ENCODE assay signal across 31 cellular contexts in the genomic region with DNA sequence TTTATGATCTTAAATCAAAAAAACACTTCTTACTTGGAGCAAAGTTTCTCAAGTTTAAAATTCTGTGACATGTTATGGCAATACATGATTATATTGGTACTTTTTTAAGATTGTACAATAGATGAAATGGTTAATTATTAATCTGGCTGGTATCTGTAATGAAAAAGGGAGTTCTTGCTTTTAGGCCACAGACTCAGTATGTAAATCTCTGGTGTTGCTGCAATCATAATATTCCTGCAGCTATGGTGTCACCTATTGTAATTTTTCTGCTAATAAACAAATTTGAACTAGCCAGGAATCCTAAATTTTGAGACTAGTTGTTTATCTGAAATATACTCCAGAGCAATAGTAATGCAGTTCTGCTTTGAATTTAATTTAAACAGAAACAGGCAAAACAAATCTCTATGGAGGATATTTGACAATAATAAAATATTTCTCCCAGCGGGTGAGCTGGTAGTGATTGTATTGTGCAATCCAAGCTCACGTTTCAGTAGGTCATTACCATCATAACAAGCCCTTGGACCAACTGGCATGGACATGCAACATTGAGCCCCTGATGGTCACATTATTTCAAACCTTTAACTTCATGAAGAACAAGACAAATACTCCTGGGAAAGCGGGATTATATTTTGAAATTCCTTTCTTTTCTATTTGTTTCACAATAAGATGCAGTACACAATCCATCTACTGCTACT.
DNase-seq lines count a peak whose midpoint lies in the region; ATAC-seq and FAIRE-seq lines count a peak whose summit lies in the region.
"Had no signal": no experiment of that assay in that cellular context is flagged by ENCODE, and none has a peak within 500 bp of the region (broad histone marks: within the 10 kb centered on the region; RNA-seq: fewer than 3 reads in every experiment).

No MANE protein-coding gene starts in this region.

- WGBS in small intestine, 3 donors: 41 to 70% (median 49%) methylated on average over 3 of the region's 3 CpGs

- no peak overlapping the region for H3K27ac ChIP-seq in small intestine (ENCODE audit: low read depth in 1 of 2, low read length in 1 of 2)
- H3K27ac ChIP-seq: body of pancreas, HL-60, parathyroid adenoma, right atrium auricular region, spleen, testis had no signal

- no peak for FAIRE-seq in small intestine (lab: Jason Lieb, UNC)
- FAIRE-seq: GM12878, RCC 7860 had no signal

- H3K4me3 ChIP-seq in small intestine (ENCODE audit: low read depth in 1 of 2, low read length in 2 of 2): no peak overlapping the region
- H3K4me3 ChIP-seq: body of pancreas, GM12878, HAP-1, right atrium auricular region, spleen, testis had no signal

- DNase-seq in NCI-H2107 treated with DMSO at 0.1 percent for 48 hours (lab: John Stamatoyannopoulos, UW; ENCODE audit: unreplicated experiment): peak; percentile 43
- DNase-seq in NCI-H2107 (lab: John Stamatoyannopoulos, UW): no peak
- DNase-seq in SW480 (ENCODE audit: low spot score): peak; percentile 57
- peak; percentile 17 for DNase-seq in left kidney (ENCODE audit: low read depth, low spot score)
- peak; percentile 6 for DNase-seq in small intestine
- no peak for DNase-seq in occipital lobe (lab: John Stamatoyannopoulos, UW)
- DNase-seq: activated CD4-positive, alpha-beta T cell treated with anti-CD3 and anti-CD28 coated beads for 36 hours; activated CD8-positive, alpha-beta T cell treated with anti-CD3 and anti-CD28 coated beads, Interleukin-2, amount 10 ng/mL, durations not matched to agents 7 days and 5 days; activated naive CD4-positive, alpha-beta T cell treated with anti-CD3 and anti-CD28 coated beads, Interleukin-2, amount 10 ng/mL, durations not matched to agents 7 days and 5 days; CD4-positive, alpha-beta memory T cell; foreskin melanocyte; kidney glomerular epithelial cell; mammary epithelial cell; NCI-H1694 treated with DMSO at 0.1 percent for 48 hours; NCI-H226; NCI-H748 treated with DMSO at 0.1 percent for 48 hours; nephron progenitor cell; SIG-M5; spleen; stimulated activated CD4-positive, alpha-beta T cell treated with anti-CD3 and anti-CD28 coated beads, Interleukin-2, amount 100 ng/mL, for 24 hours; testis had no signal

- no peaks in the 10 kb centered on the region for H3K9me3 ChIP-seq in small intestine (ENCODE audit: control insufficient read depth, low read depth)
- H3K9me3 ChIP-seq: body of pancreas, HAP-1, right atrium auricular region, spleen, testis had no signal

- no peak for ATAC-seq in HG03571 (IDR thresholded peaks at IDR 0.05; ENCODE audit: unreplicated experiment)
- ATAC-seq: activated CD4-positive, alpha-beta T cell treated with anti-CD3 and anti-CD28 coated beads for 36 hours; activated CD8-positive, alpha-beta T cell treated with anti-CD3 and anti-CD28 coated beads, Interleukin-2, amount 10 ng/mL, durations not matched to agents 7 days and 5 days; activated T-helper 17 cell treated with anti-CD3 and anti-CD28 coated beads, Interleukin-2, amount 50 U/mL, for 72 hours; body of pancreas; esophagus mucosa; GM12878 had no signal

- H3K36me3 ChIP-seq in small intestine (ENCODE audit: control insufficient read depth in 2 of 2, insufficient read depth in 2 of 2, low read length in 2 of 2): peaks cover 0 to 1% of the 10 kb centered on the region in 2 donors
- H3K36me3 ChIP-seq: HAP-1, right atrium auricular region, spleen had no signal

- no peaks in the 10 kb centered on the region for H3K27me3 ChIP-seq in small intestine (ENCODE audit: control insufficient read depth in 2 of 2, insufficient read depth in 2 of 2, low read length in 2 of 2)
- H3K27me3 ChIP-seq: body of pancreas, right atrium auricular region, spleen, testis had no signal

- H3K4me1 ChIP-seq in small intestine (ENCODE audit: control insufficient read depth in 2 of 2, insufficient read depth in 1 of 2, low read depth in 1 of 2, low read length in 1 of 2): peaks cover 0 to 1% of the 10 kb centered on the region in 2 donors
- H3K4me1 ChIP-seq: HAP-1, parathyroid adenoma, right atrium auricular region, spleen, testis had no signal

Comparison
In these comparisons a context has a peak if more than half of its experiments do, and no peak if none do; other contexts are left out.
1. DNase-seq: peak in NCI-H2107 treated with DMSO at 0.1 percent for 48 hours (single experiment), SW480 (single experiment), left kidney (single experiment) and small intestine (single experiment); none in NCI-H2107 (single experiment) and occipital lobe (single experiment).